In the genomic region with DNA sequence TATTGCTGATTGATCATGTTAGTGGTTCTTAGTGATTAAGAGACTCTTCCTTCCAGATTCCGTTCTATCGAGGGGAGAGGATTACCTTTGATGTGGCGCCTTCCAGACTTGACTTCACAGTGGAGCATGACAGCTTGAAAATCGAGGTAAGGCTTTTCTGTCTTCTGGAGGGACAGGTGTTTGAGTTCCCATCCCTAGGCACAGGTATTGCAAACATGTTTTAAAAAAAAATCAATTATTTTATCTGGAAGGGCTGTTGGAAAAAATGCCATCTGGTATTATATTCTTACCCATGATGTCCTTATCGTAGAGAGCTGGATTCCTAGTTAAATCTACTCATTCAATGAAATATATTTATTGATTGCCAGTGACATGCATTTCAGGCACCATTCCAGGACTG, we compare ENCODE assay signal across 1 cellular context. TPM values are rescaled to one million over a fixed set of nuclear protein-coding genes. Genes with fewer than 3 reads are reported as not detected.
"Had no signal": no experiment of that assay in that cellular context is flagged by ENCODE, and none has a peak within 500 bp of the region (broad histone marks: within the 10 kb centered on the region; RNA-seq: fewer than 3 reads in every experiment).

No MANE protein-coding gene starts in this region.

RNA-seq across cellular contexts. Expression of a gene that starts 29.1 kb away (rescaled TPM):
- total RNA-seq: GM12878 had no signal
